Comparison of ENCODE assay signal across 8 cellular contexts in the genomic region with DNA sequence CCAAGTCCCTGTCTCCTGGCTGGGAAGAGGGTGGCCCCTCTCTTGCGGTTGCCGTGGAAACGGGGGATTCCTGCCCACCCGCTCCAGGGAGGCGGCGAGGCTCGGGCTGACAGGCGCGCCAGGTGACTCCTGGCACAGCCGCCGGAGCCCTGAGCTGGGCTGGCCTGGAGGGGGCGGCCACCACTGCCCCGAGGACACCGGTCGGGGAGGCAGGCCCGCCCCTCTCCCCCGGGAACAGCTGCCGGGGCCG.
DNase-seq lines count a peak whose midpoint lies in the region; ATAC-seq and TF ChIP-seq lines count a peak whose summit lies in the region.

No MANE protein-coding gene starts in this region.

- CTCF ChIA-PET in activated CD8-positive, alpha-beta T cell treated with anti-CD3 and anti-CD28 coated beads for 36 hours (lab: Charles Lee), result interaction anchor here (0.7 to 1.3 kb wide), 5 partner anchors 12 to 53 kb away, joined by 3 to 6 read pairs (median 3); no protein-coding TSS in a partner anchor

- peaks cover 37% of the 10 kb centered on the region for H3K4me1 Mint-ChIP-seq in activated naive CD4-positive, alpha-beta T cell treated with anti-CD3 and anti-CD28 coated beads, Interleukin-2, amount 50 U/mL, for 24 hours
- H3K4me1 Mint-ChIP-seq in activated CD8-positive, alpha-beta T cell treated with anti-CD3 and anti-CD28 coated beads for 36 hours (ENCODE audit: low read depth), result peaks cover 32% of the 10 kb centered on the region

- H3K27ac Mint-ChIP-seq in activated naive CD4-positive, alpha-beta T cell treated with anti-CD3 and anti-CD28 coated beads, Interleukin-2, amount 50 U/mL, for 24 hours, result no peak overlapping the region
- no peak overlapping the region for H3K27ac Mint-ChIP-seq in activated CD8-positive, alpha-beta T cell treated with anti-CD3 and anti-CD28 coated beads for 36 hours

- TF ChIP-seq CTCF in activated CD8-positive, alpha-beta T cell treated with anti-CD3 and anti-CD28 coated beads for 36 hours (IDR thresholded peaks at IDR 0.05), result no peak
- TF ChIP-seq CTCF in right atrium auricular region (IDR thresholded peaks at IDR 0.05), result peak in 1 of 2 donors; percentile 32

- H3K27ac ChIP-seq in right atrium auricular region (peak overlapping the region; percentile 95), skin epidermis (peak overlapping the region; percentile 75 to 98 (median 92))

- peak overlapping the region; percentile 83 for H3K4me3 Mint-ChIP-seq in activated naive CD4-positive, alpha-beta T cell treated with anti-CD3 and anti-CD28 coated beads, Interleukin-2, amount 50 U/mL, for 24 hours
- H3K4me3 Mint-ChIP-seq in activated CD8-positive, alpha-beta T cell treated with anti-CD3 and anti-CD28 coated beads for 36 hours, result peak overlapping the region; percentile 78

- peaks cover 0 to 83% of the 10 kb centered on the region in 2 donors for H3K4me1 ChIP-seq in right atrium auricular region

- ATAC-seq in activated CD8-positive, alpha-beta T cell treated with anti-CD3 and anti-CD28 coated beads for 36 hours, result no peak

- intact Hi-C loops in activated CD8-positive, alpha-beta T cell treated with anti-CD3 and anti-CD28 coated beads for 36 hours (cut with micrococcal nuclease), result no loop called here

- no peaks in the 10 kb centered on the region for H3K9me3 Mint-ChIP-seq in activated naive CD4-positive, alpha-beta T cell treated with anti-CD3 and anti-CD28 coated beads, Interleukin-2, amount 50 U/mL, for 24 hours
- H3K9me3 Mint-ChIP-seq in activated CD8-positive, alpha-beta T cell treated with anti-CD3 and anti-CD28 coated beads for 36 hours, result no peaks in the 10 kb centered on the region

- H3K9me3 ChIP-seq in right atrium auricular region, result no peaks in the 10 kb centered on the region

- no peaks in the 10 kb centered on the region for H3K27me3 ChIP-seq in right atrium auricular region

- no peaks in the 10 kb centered on the region for H3K36me3 Mint-ChIP-seq in activated naive CD4-positive, alpha-beta T cell treated with anti-CD3 and anti-CD28 coated beads, Interleukin-2, amount 50 U/mL, for 24 hours
- H3K36me3 Mint-ChIP-seq in activated CD8-positive, alpha-beta T cell treated with anti-CD3 and anti-CD28 coated beads for 36 hours (ENCODE audit: low read depth), result no peaks in the 10 kb centered on the region

- H3K4me3 ChIP-seq in right atrium auricular region, result peak overlapping the region; percentile 66 to 69
- peak overlapping the region; percentile 50 to 92 (median 72) for H3K4me3 ChIP-seq in skin epidermis

- no peak for DNase-seq in activated naive CD4-positive, alpha-beta T cell treated with Interleukin-2 at 50 U/mL for 16 hours
- DNase-seq in activated CD8-positive, alpha-beta T cell treated with anti-CD3 and anti-CD28 coated beads for 36 hours, result no peak
- DNase-seq in right atrium auricular region (ENCODE audit: low spot score) (no peak), NCI-H2227 treated with DMSO at 0.1 percent for 48 hours (lab: John Stamatoyannopoulos, UW) (no peak), cortex of kidney (lab: John Stamatoyannopoulos, UW) (no peak), KG1 (lab: John Stamatoyannopoulos, UW) (no peak)

- H3K27me3 Mint-ChIP-seq in activated naive CD4-positive, alpha-beta T cell treated with anti-CD3 and anti-CD28 coated beads, Interleukin-2, amount 50 U/mL, for 24 hours, result no peaks in the 10 kb centered on the region
- no peaks in the 10 kb centered on the region for H3K27me3 Mint-ChIP-seq in activated CD8-positive, alpha-beta T cell treated with anti-CD3 and anti-CD28 coated beads for 36 hours

- POLR2A ChIA-PET in activated CD8-positive, alpha-beta T cell treated with anti-CD3 and anti-CD28 coated beads for 36 hours (lab: Charles Lee), result interaction anchor here (1.8 kb wide), 1 partner anchor 58 kb away, joined by 4 read pairs; no protein-coding TSS in a partner anchor

- no peaks in the 10 kb centered on the region for H3K36me3 ChIP-seq in right atrium auricular region
